In the genomic region with DNA sequence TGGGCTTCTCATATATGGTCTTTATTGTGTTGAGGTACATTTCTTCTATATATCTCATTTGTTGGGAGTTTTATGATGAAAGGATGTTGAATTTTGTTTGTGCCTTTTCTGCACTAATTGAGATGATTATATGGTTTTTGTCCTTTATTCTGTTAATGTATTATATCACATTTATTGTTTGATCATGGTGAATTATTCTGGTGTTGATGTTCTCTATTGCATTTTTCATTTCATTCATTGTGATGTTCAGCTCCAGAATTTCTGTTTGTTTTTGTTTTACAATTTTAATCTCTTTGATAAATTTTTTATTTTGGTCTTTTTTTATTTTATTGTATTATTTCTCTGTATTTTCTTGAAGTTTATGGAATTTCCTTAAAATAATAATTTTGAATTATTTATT, we compare ENCODE assay signal across 19 cellular contexts.
"Had no signal": no experiment of that assay in that cellular context is flagged by ENCODE, and none has a peak within 500 bp of the region (broad histone marks: within the 10 kb centered on the region; RNA-seq: fewer than 3 reads in every experiment).

No MANE protein-coding gene starts in this region.

- H3K27ac ChIP-seq: SJCRH30 had no signal

- H3K9me3 ChIP-seq: SJCRH30 had no signal

- ATAC-seq: Panc1, Right ventricle myocardium inferior had no signal

- DNase-seq: IMR-90, MV-4-11, NCI-H1048, NCI-H1105, NCI-H1417, NCI-H1436 treated with DMSO at 0.1 percent for 48 hours, NCI-H1694, NCI-H187 treated with DMSO at 0.1 percent for 48 hours, NCI-H2029 treated with DMSO at 0.1 percent for 48 hours, NCI-H2171 treated with DMSO at 0.1 percent for 48 hours, NCI-H345, NCI-H446 treated with DMSO at 0.1 percent for 48 hours, NCI-H510A treated with DMSO at 0.1 percent for 48 hours, NCI-H526, NCI-H774, SHP77 treated with DMSO at 0.1 percent for 48 hours, SJCRH30 had no signal

- H3K27me3 ChIP-seq: SJCRH30 had no signal

- H3K4me1 ChIP-seq: SJCRH30 had no signal

- H3K36me3 ChIP-seq: SJCRH30 had no signal

- H3K4me3 ChIP-seq: SJCRH30 had no signal
